In the genomic region with DNA sequence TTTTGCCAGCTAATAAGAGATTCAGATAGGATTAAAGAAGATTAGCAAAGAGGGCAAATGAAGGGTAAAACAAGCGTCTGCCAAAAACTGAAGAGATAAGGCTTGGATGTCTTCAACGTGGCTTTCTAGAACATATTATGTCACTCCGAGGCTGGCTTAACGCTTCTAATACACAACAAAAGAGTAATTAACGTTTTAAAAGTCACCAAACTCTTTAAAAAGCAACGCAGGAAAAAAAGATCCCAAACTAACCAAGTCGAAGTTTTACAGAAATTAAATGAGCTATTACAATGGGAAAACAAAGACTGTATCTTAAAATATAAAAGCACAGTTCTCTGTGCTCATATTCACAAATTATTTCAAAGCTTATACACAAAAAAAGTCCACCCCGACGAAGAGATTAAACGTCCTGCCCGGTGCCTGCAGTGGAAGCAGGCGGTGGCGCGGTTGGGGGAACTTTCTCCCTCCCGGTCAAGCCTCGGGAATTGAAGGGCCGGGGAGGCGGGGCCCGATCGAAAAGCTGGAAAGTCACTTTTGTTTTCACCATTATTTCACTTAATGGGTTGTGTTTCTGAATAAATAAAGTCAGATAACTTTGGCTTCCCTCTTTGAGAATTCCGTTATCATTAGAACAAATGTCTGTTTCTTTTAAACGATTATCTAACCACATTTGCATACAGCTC, we compare ENCODE assay signal across 8 cellular contexts. TPM values are rescaled to one million over a fixed set of nuclear protein-coding genes. Genes with fewer than 3 reads are reported as not detected.
DNase-seq lines count a peak whose midpoint lies in the region; ATAC-seq and TF ChIP-seq lines count a peak whose summit lies in the region.

No MANE protein-coding gene starts in this region.

- 4% methylated on average over 22 of the region's 22 CpGs for WGBS in suprapubic skin

- no peak for TF ChIP-seq CTCF in suprapubic skin (IDR thresholded peaks at IDR 0.05)

- ATAC-seq in left lobe of liver (peak; percentile 36), HG02938 (IDR thresholded peaks at IDR 0.05; ENCODE audit: unreplicated experiment) (no peak), GM21423 (IDR thresholded peaks at IDR 0.05; ENCODE audit: unreplicated experiment) (no peak)

- no peak for TF ChIP-seq POLR2A in suprapubic skin (IDR thresholded peaks at IDR 0.05)

- TF ChIP-seq EP300 in suprapubic skin (IDR thresholded peaks at IDR 0.05) = no peak

- H3K27ac ChIP-seq in suprapubic skin = no peak overlapping the region

- peak overlapping the region; percentile 63 for H3K4me3 ChIP-seq in suprapubic skin

- DNase-seq in NCI-H2227 (lab: John Stamatoyannopoulos, UW; ENCODE audit: unreplicated experiment) (peak; percentile 29), NCI-H2227 treated with DMSO at 0.1 percent for 48 hours (lab: John Stamatoyannopoulos, UW) (no peak), NCI-H774 (lab: John Stamatoyannopoulos, UW) (peak; percentile 1), cerebellar cortex (ENCODE audit: low spot score) (peak; percentile 16), left lobe of liver (ENCODE audit: low spot score) (peak; percentile 49), suprapubic skin (ENCODE audit: low spot score in 2 of 2) (no peak)

- H3K36me3 ChIP-seq in suprapubic skin = no peaks in the 10 kb centered on the region

- H3K4me1 ChIP-seq in suprapubic skin = peaks cover 23% of the 10 kb centered on the region

- peaks cover 11% of the 10 kb centered on the region for H3K27me3 ChIP-seq in suprapubic skin

- no peaks in the 10 kb centered on the region for H3K9me3 ChIP-seq in suprapubic skin

RNA-seq across cellular contexts. Expression of gene MAK, which starts 1.2 kb away (rescaled TPM):
- total RNA-seq in left lobe of liver = not detected
- under 1 TPM in 2 of 4 donors, not detected in 2; 0.26 to 0.49 TPM for total RNA-seq in suprapubic skin

RNA-seq across cellular contexts. Expression of gene GCM2, which starts 44.7 kb away (rescaled TPM):
- total RNA-seq in left lobe of liver = not detected
- not detected for total RNA-seq in suprapubic skin

RNA-seq across cellular contexts. Expression of gene SYCP2L, which starts 49.7 kb away (rescaled TPM):
- 0.43 TPM for total RNA-seq in left lobe of liver
- total RNA-seq in suprapubic skin = 1 to 10 TPM in 1 of 4 donors, under 1 TPM in 2, not detected in 1; 0.44 to 5.2 (median 0.49) TPM

Comparison
In these comparisons a context has a peak if more than half of its experiments do, and no peak if none do; other contexts are left out.
1. DNase-seq: peak in NCI-H2227 (single experiment), NCI-H774 (single experiment), cerebellar cortex (single experiment) and left lobe of liver (single experiment); none in NCI-H2227 treated with DMSO at 0.1 percent for 48 hours (single experiment) and suprapubic skin (0 of 2).